ENCODE assay signal across 8 cellular contexts in genomic region chr9:131799177-131799823, GRCh38. TPM values are rescaled to one million over a fixed set of nuclear protein-coding genes. Genes with fewer than 3 reads are reported as not detected.
DNase-seq lines count a peak whose midpoint lies in the region; ATAC-seq, FAIRE-seq and TF ChIP-seq lines count a peak whose summit lies in the region.

No MANE protein-coding gene starts in this region.

- no peak for TF ChIP-seq POLR2A in H54 (IDR thresholded peaks at IDR 0.05; ENCODE audit: low read depth, low read length)

- DNase-seq in H54 (ENCODE audit: insufficient read length, low spot score) (peak; percentile 77), SW480 (ENCODE audit: low spot score) (peak; percentile 35), astrocyte of the hippocampus (ENCODE audit: low read depth, low spot score) (peak; percentile 80), left lobe of liver (ENCODE audit: low spot score) (peak; percentile 50), DMS79 (lab: John Stamatoyannopoulos, UW) (no peak), omental fat pad (ENCODE audit: low spot score) (no peak)
- peak; percentile 37 for DNase-seq in stimulated activated CD8-positive, alpha-beta memory T cell treated with anti-CD3 and anti-CD28 coated beads, Interleukin-7, amount 100 ng/mL, for 24 hours (ENCODE audit: low read depth)

- TF ChIP-seq CTCF in omental fat pad (IDR thresholded peaks at IDR 0.05): no peak

- no peak for FAIRE-seq in H54 (lab: Jason Lieb, UNC)

- peak; percentile 77 for ATAC-seq in left lobe of liver
- no peak for ATAC-seq in omental fat pad (ENCODE audit: low FRiP score)
- no peak for ATAC-seq in GM21526 (IDR thresholded peaks at IDR 0.05; ENCODE audit: low FRiP score, unreplicated experiment)

RNA-seq across cellular contexts. Expression of gene RAPGEF1, which starts 59.4 kb away (rescaled TPM):
- total RNA-seq in left lobe of liver (36.9 TPM), omental fat pad (10 to 100 TPM; 37.5 to 89.0 (median 62.8) TPM)

Comparison
In these comparisons a context has a peak if more than half of its experiments do, and no peak if none do; other contexts are left out.
1. DNase-seq: peak in H54 (single experiment), SW480 (single experiment), astrocyte of the hippocampus (single experiment), left lobe of liver (single experiment) and stimulated activated CD8-positive, alpha-beta memory T cell treated with anti-CD3 and anti-CD28 coated beads, Interleukin-7, amount 100 ng/mL, for 24 hours (single experiment); none in DMS79 (single experiment) and omental fat pad (single experiment).